In the genomic region with DNA sequence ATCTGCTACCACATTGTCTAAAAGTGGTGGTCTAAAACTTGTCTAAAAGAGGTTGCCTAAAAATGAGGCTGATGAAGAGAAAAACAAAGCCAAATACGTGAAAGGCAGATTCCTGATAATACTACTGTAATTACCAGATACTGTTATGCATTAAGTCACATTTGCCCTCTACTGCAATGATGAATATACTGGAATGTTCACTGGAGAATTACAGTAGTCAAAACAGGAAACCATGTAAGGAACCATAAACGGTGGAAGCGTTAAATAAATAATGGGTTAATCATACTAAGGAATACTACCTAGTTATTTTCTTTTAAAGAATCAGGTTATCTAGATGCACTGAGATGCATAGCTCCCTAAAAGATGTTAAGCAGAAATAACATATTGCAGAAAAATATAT, we compare ENCODE assay signal across 15 cellular contexts.
DNase-seq lines count a peak whose midpoint lies in the region; TF ChIP-seq lines count a peak whose summit lies in the region.
"Had no signal": no experiment of that assay in that cellular context is flagged by ENCODE, and none has a peak within 500 bp of the region (broad histone marks: within the 10 kb centered on the region; RNA-seq: fewer than 3 reads in every experiment).

No MANE protein-coding gene starts in this region.

- H3K36me3 Mint-ChIP-seq in endothelial cell (ENCODE audit: low read depth, unreplicated experiment) (no peaks in the 10 kb centered on the region), nephron progenitor cell (ENCODE audit: low read depth) (no peaks in the 10 kb centered on the region)

- H3K4me1 Mint-ChIP-seq in endothelial cell (ENCODE audit: unreplicated experiment) = peaks cover 5% of the 10 kb centered on the region
- H3K4me1 Mint-ChIP-seq in nephron progenitor cell = peaks cover 13% of the 10 kb centered on the region

- TF ChIP-seq CTCF in astrocyte of the spinal cord (IDR thresholded peaks at IDR 0.05; ENCODE audit: low read depth, low read length) (no peak), tibial artery (IDR thresholded peaks at IDR 0.05) (no peak), endothelial cell (IDR thresholded peaks at IDR 0.05; ENCODE audit: unreplicated experiment) (no peak), nephron progenitor cell (IDR thresholded peaks at IDR 0.05) (no peak)

- no peaks in the 10 kb centered on the region for H3K9me3 Mint-ChIP-seq in endothelial cell (ENCODE audit: unreplicated experiment)
- no peaks in the 10 kb centered on the region for H3K9me3 Mint-ChIP-seq in nephron progenitor cell
- H3K9me3 Mint-ChIP-seq: CD4-positive, alpha-beta T cell had no signal

- H3K4me1 ChIP-seq in tibial artery = no peaks in the 10 kb centered on the region

- no peak overlapping the region for H3K27ac ChIP-seq in tibial artery

- H3K36me3 ChIP-seq in tibial artery = no peaks in the 10 kb centered on the region

- H3K4me3 Mint-ChIP-seq in endothelial cell (ENCODE audit: unreplicated experiment) = no peak overlapping the region
- no peak overlapping the region for H3K4me3 Mint-ChIP-seq in nephron progenitor cell
- H3K4me3 Mint-ChIP-seq: B cell; CD4-positive, alpha-beta T cell had no signal

- H3K9me3 ChIP-seq in tibial artery = no peaks in the 10 kb centered on the region

- intact Hi-C loops in tibial artery (cut with DNase I; ENCODE audit: low total_unique reads) = no loop called here

- H3K27ac Mint-ChIP-seq in endothelial cell (ENCODE audit: unreplicated experiment) = no peak overlapping the region
- no peak overlapping the region for H3K27ac Mint-ChIP-seq in nephron progenitor cell
- H3K27ac Mint-ChIP-seq: B cell; CD4-positive, alpha-beta T cell had no signal

- H3K27me3 ChIP-seq in tibial artery = no peaks in the 10 kb centered on the region

- H3K4me3 ChIP-seq in astrocyte of the spinal cord (ENCODE audit: low read depth, low read length) = no peak overlapping the region
- no peak overlapping the region for H3K4me3 ChIP-seq in tibial artery

- H3K27me3 Mint-ChIP-seq in endothelial cell (ENCODE audit: unreplicated experiment) (no peaks in the 10 kb centered on the region), nephron progenitor cell (ENCODE audit: low read depth, poor library complexity) (no peaks in the 10 kb centered on the region)
- H3K27me3 Mint-ChIP-seq: CD4-positive, alpha-beta T cell had no signal

- in situ Hi-C loops in astrocyte of the spinal cord (cut with HindIII; ENCODE audit: low sequenced_read_pairs) = no loop called here

- DNase-seq in EH (ENCODE audit: low read depth) (peak; percentile 1), HCEC 1CT (peak; percentile 35), astrocyte of the spinal cord (ENCODE audit: low read depth, low spot score) (peak; percentile 20), iris pigment epithelial cell (ENCODE audit: low read depth) (peak; percentile 60), tibial artery (no peak), endothelial cell (ENCODE audit: low spot score) (no peak), nephron progenitor cell (no peak), SIG-M5 treated with dmso at 0.1 percent for 504 hours (lab: John Stamatoyannopoulos, UW; ENCODE audit: unreplicated experiment) (no peak)
- DNase-seq: C1 segment of cervical spinal cord; Calu3; CD4-positive, alpha-beta T cell; DMS79; EL; GDM1 had no signal

Comparison
In these comparisons a context has a peak if more than half of its experiments do, and no peak if none do; other contexts are left out.
1. DNase-seq: peak in EH (single experiment), HCEC 1CT (single experiment), astrocyte of the spinal cord (single experiment) and iris pigment epithelial cell (single experiment); none in tibial artery (0 of 2), endothelial cell (single experiment), nephron progenitor cell (single experiment) and SIG-M5 treated with dmso at 0.1 percent for 504 hours (single experiment).